In the genomic region with DNA sequence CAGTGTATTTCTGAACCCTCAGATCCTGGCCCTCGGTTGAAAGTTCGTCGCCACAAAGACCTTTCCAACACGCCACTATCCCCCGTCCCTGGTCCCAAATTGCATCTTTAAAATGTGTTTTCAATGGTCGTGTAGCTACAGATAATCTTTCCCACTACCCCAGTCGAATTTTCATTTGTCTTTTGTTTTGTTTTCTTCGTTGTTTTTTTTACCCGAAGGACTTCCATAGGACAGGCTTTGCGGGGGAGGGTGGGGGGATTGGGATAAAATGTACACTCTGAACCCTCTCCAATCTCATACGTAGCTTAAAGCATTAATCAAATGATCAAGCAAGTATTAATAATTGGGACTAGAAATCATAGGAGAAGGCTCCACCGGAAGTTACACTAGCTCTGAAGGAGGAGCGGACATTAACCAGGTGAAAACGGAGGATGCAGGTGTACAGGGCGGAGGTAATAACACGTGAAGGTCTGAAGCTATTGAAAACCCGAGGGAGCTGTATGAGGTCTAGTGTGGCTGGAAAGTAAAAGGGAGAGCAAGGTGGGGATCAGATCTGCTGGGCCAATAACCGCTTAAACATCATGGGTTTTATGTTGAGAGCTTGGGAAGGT, we compare ENCODE assay signal across 8 cellular contexts. TPM values are rescaled to one million over a fixed set of nuclear protein-coding genes. Genes with fewer than 3 reads are reported as not detected.
A peak's percentile ranks its signal among the peaks of the same experiment; 100 is the strongest.
DNase-seq lines count a peak whose midpoint lies in the region; ATAC-seq, FAIRE-seq and TF ChIP-seq lines count a peak whose summit lies in the region.

No MANE protein-coding gene starts in this region.

- in situ Hi-C loops in GM12878 (cut with MboI): loop anchor here (25.0 kb wide), 1 partner anchor 396 kb away; no protein-coding TSS in a partner anchor

- peaks cover 3% of the 10 kb centered on the region; the same call in 1 of the 2 replicates for H3K4me1 ChIP-seq in GM12878 (ENCODE audit: control insufficient read depth, insufficient read depth, low read length)
- peaks cover 27% of the 10 kb centered on the region for H3K4me1 ChIP-seq in lower lobe of right lung

- H3K4me2 ChIP-seq in GM12878 (ENCODE audit: control insufficient read depth, insufficient read depth): peak overlapping the region; percentile 95

- no peak for TF ChIP-seq POLR2A in GM12878 (IDR thresholded peaks at IDR 0.05; ENCODE audit: low read depth, low read length)

- peaks cover 29% of the 10 kb centered on the region for H3K79me2 ChIP-seq in GM12878 (ENCODE audit: control insufficient read depth, insufficient read depth, low read length)

- RAD21 ChIA-PET in GM12878 (lab: Charles Lee; ENCODE audit: unreplicated experiment): interaction anchor here (0.6 to 3.3 kb wide), 10 partner anchors 12 to 271 kb away, joined by 3 to 15 read pairs (median 4); a partner anchor contains a TSS

- peak; percentile 1 for DNase-seq in GM19238 (ENCODE audit: insufficient read length, low spot score)
- peak; percentile 11 for DNase-seq in NCI-H187 treated with DMSO at 0.1 percent for 48 hours (lab: John Stamatoyannopoulos, UW)
- no peak for DNase-seq in GM12878 (ENCODE audit: low read depth, low spot score)
- no peak for DNase-seq in lower lobe of right lung
- no peak for DNase-seq in glutamatergic neuron
- DNase-seq in SK-N-DZ (ENCODE audit: low spot score): no peak
- DNase-seq in progenitor cell of endocrine pancreas (ENCODE audit: low spot score, unreplicated experiment): no peak
- no peak for DNase-seq in activated T-helper 2 cell treated with anti-CD3 and anti-CD28 coated beads, Interferon-gamma antibody, Interleukin-2, Interleukin-4, amounts not matched to agents 10 μg/mL and 5 μg/mL and 100 μg/mL, durations not matched to agents 14 hours and 24 hours and 36 hours (ENCODE audit: low spot score)

- WGBS in GM12878 (ENCODE audit: insufficient coverage, insufficient replicate concordance, low lambda C conversion rate, missing lambda C conversion rate): under 1% methylated on average over 18 of the region's 18 CpGs

- H3K9me3 Mint-ChIP-seq in glutamatergic neuron (ENCODE audit: unreplicated experiment) (no peaks in the 10 kb centered on the region), progenitor cell of endocrine pancreas (ENCODE audit: low read depth) (no peaks in the 10 kb centered on the region)
- no peaks in the 10 kb centered on the region for H3K9me3 Mint-ChIP-seq in activated T-helper 2 cell treated with anti-CD3 and anti-CD28 coated beads, Interferon-gamma antibody, Interleukin-2, Interleukin-4, amounts not matched to agents 10 μg/mL and 5 μg/mL and 100 μg/mL, durations not matched to agents 14 hours and 24 hours and 36 hours

- no peak for TF ChIP-seq CTCF in GM12878 (IDR thresholded peaks at IDR 0.05 in 2 of 3, conservative IDR thresholded peaks at IDR 0.05 in 1 of 3; ENCODE audit: control insufficient read depth in 2 of 3, extremely low read depth in 1 of 3, insufficient read depth in 1 of 3, low read depth in 3 of 3, low read length in 3 of 3)
- no peak for TF ChIP-seq CTCF in lower lobe of right lung (IDR thresholded peaks at IDR 0.05)
- no peak for TF ChIP-seq CTCF in glutamatergic neuron (IDR thresholded peaks at IDR 0.05; ENCODE audit: partially characterized antibody, unreplicated experiment)
- TF ChIP-seq CTCF in progenitor cell of endocrine pancreas (IDR thresholded peaks at IDR 0.05; ENCODE audit: unreplicated experiment): no peak

- no peaks in the 10 kb centered on the region for H3K27me3 ChIP-seq in GM12878 (replicated peaks in 1 of 2; ENCODE audit: control insufficient read depth in 2 of 2, insufficient read depth in 2 of 2, low read length in 1 of 2)
- H3K27me3 ChIP-seq in lower lobe of right lung (ENCODE audit: low read depth): no peaks in the 10 kb centered on the region

- TF ChIP-seq EP300 in GM12878 (IDR thresholded peaks at IDR 0.05; ENCODE audit: borderline replicate concordance in 1 of 2, control insufficient read depth in 1 of 2, low read depth in 2 of 2, low read length in 2 of 2): no peak

- H3K36me3 ChIP-seq in GM12878 (ENCODE audit: control insufficient read depth in 2 of 2, insufficient read depth in 2 of 2, low read length in 1 of 2) (no peaks in the 10 kb centered on the region; a peak in 1 of 4 replicates), lower lobe of right lung (peaks cover 25% of the 10 kb centered on the region)

- CTCF ChIA-PET in GM12878 (lab: Yijun Ruan, JAX): interaction anchor here (0.5 to 1.4 kb wide), 6 partner anchors 9 to 1044 kb away, joined by 3 to 4 read pairs (median 4); no protein-coding TSS in a partner anchor

- H3K36me3 Mint-ChIP-seq in glutamatergic neuron (ENCODE audit: unreplicated experiment) (no peaks in the 10 kb centered on the region), progenitor cell of endocrine pancreas (ENCODE audit: insufficient read depth) (no peaks in the 10 kb centered on the region)
- H3K36me3 Mint-ChIP-seq in activated T-helper 2 cell treated with anti-CD3 and anti-CD28 coated beads, Interferon-gamma antibody, Interleukin-2, Interleukin-4, amounts not matched to agents 10 μg/mL and 5 μg/mL and 100 μg/mL, durations not matched to agents 14 hours and 24 hours and 36 hours (ENCODE audit: low read depth): peaks cover 26% of the 10 kb centered on the region

- no peak overlapping the region for H3K4me3 Mint-ChIP-seq in glutamatergic neuron (ENCODE audit: unreplicated experiment)
- no peak overlapping the region for H3K4me3 Mint-ChIP-seq in progenitor cell of endocrine pancreas (ENCODE audit: low read depth)
- H3K4me3 Mint-ChIP-seq in activated T-helper 2 cell treated with anti-CD3 and anti-CD28 coated beads, Interferon-gamma antibody, Interleukin-2, Interleukin-4, amounts not matched to agents 10 μg/mL and 5 μg/mL and 100 μg/mL, durations not matched to agents 14 hours and 24 hours and 36 hours (ENCODE audit: low read depth): no peak overlapping the region

- ATAC-seq in GM12878 (peak; percentile 21), lower lobe of right lung (peak in 1 of 2 donors; percentile 22)

- no peaks in the 10 kb centered on the region for H4K20me1 ChIP-seq in GM12878 (ENCODE audit: control insufficient read depth, insufficient read depth)

- no peaks in the 10 kb centered on the region for H3K9me3 ChIP-seq in GM12878 (replicated peaks; ENCODE audit: control insufficient read depth, insufficient read depth, low read length)
- no peaks in the 10 kb centered on the region for H3K9me3 ChIP-seq in lower lobe of right lung

- peak overlapping the region; percentile 91 for H3K9ac ChIP-seq in GM12878 (ENCODE audit: control insufficient read depth, insufficient read depth, low read length)

- BruUV-seq in GM12878 (replicated peaks; lab: Mats Ljungman, UMichigan): TSS peak; percentile 50

- H3K4me3 ChIP-seq in GM12878 (peak overlapping the region; percentile 76), lower lobe of right lung (peak overlapping the region; percentile 73)

- H3K27ac ChIP-seq in GM12878 (ENCODE audit: control insufficient read depth, insufficient read depth) (peak overlapping the region; percentile 98), lower lobe of right lung (peak overlapping the region; percentile 97)

- peak overlapping the region; percentile 93 for H2AFZ ChIP-seq in GM12878 (ENCODE audit: control insufficient read depth, low read depth, low read length)

- intact Hi-C loops in GM12878 (cut with micrococcal nuclease; ENCODE audit: unreplicated experiment): loop anchor here (1.0 to 5.0 kb wide), 3 partner anchors 32 to 391 kb away; a partner anchor contains a TSS
- intact Hi-C loops in lower lobe of right lung (cut with DNase I): no loop called here
- intact Hi-C loops in activated T-helper 2 cell treated with anti-CD3 and anti-CD28 coated beads, Interferon-gamma antibody, Interleukin-2, Interleukin-4, amounts not matched to agents 10 μg/mL and 5 μg/mL and 100 μg/mL, durations not matched to agents 14 hours and 24 hours and 36 hours (cut with micrococcal nuclease): loop anchor here (1.0 to 5.0 kb wide), 4 partner anchors 32 to 271 kb away; a partner anchor contains a TSS

- H3K27ac Mint-ChIP-seq in glutamatergic neuron (ENCODE audit: unreplicated experiment): no peak overlapping the region
- H3K27ac Mint-ChIP-seq in progenitor cell of endocrine pancreas: no peak overlapping the region
- no peak overlapping the region for H3K27ac Mint-ChIP-seq in activated T-helper 2 cell treated with anti-CD3 and anti-CD28 coated beads, Interferon-gamma antibody, Interleukin-2, Interleukin-4, amounts not matched to agents 10 μg/mL and 5 μg/mL and 100 μg/mL, durations not matched to agents 14 hours and 24 hours and 36 hours

- H3K4me1 Mint-ChIP-seq in glutamatergic neuron (ENCODE audit: low read depth, unreplicated experiment) (peaks cover 8% of the 10 kb centered on the region), progenitor cell of endocrine pancreas (ENCODE audit: low read depth) (peaks cover 5% of the 10 kb centered on the region)
- peaks cover 14% of the 10 kb centered on the region for H3K4me1 Mint-ChIP-seq in activated T-helper 2 cell treated with anti-CD3 and anti-CD28 coated beads, Interferon-gamma antibody, Interleukin-2, Interleukin-4, amounts not matched to agents 10 μg/mL and 5 μg/mL and 100 μg/mL, durations not matched to agents 14 hours and 24 hours and 36 hours (ENCODE audit: low read depth)

- TF ChIP-seq RAD21 in GM12878 (IDR thresholded peaks at IDR 0.05; ENCODE audit: insufficient read depth, low read depth, low read length): no peak

- FAIRE-seq in GM12878 (lab: Jason Lieb, UNC): no peak

- H3K27me3 Mint-ChIP-seq in glutamatergic neuron (ENCODE audit: unreplicated experiment) (no peaks in the 10 kb centered on the region), progenitor cell of endocrine pancreas (no peaks in the 10 kb centered on the region)
- H3K27me3 Mint-ChIP-seq in activated T-helper 2 cell treated with anti-CD3 and anti-CD28 coated beads, Interferon-gamma antibody, Interleukin-2, Interleukin-4, amounts not matched to agents 10 μg/mL and 5 μg/mL and 100 μg/mL, durations not matched to agents 14 hours and 24 hours and 36 hours (ENCODE audit: low read depth): no peaks in the 10 kb centered on the region

- SMC1A ChIA-PET in GM12878 (lab: Charles Lee; ENCODE audit: uncharacterized antibody, unreplicated experiment): interaction anchor here (0.6 to 4.6 kb wide), 20 partner anchors 8 to 271 kb away, joined by 3 to 29 read pairs (median 3); a partner anchor contains a TSS

- POLR2A ChIA-PET in GM12878 (lab: Charles Lee): interaction anchor here (0.6 to 2.8 kb wide), 9 partner anchors 12 to 1134 kb away, joined by 3 to 22 read pairs (median 4); a partner anchor contains a TSS

RNA-seq across cellular contexts. Expression of a gene that starts 32.8 kb away (rescaled TPM):
- 294 and 332 TPM in 2 replicates for total RNA-seq in GM12878 (2013; cell fraction: nucleolus; rRNA removed)
- 34.9 and 37.4 TPM in 2 replicates for total RNA-seq in GM12878 (2014; rRNA removed)
- 47.1 and 50.0 TPM in 2 replicates for total RNA-seq in GM12878 (2014; rRNA removed; fragmentation: Illumina TruSeq; extraction: Trizol)
- 32.5 and 35.3 TPM in 2 replicates for total RNA-seq in GM12878 (2021)
- 9.8 TPM for polyA plus RNA-seq in GM12878 (2011; ENCODE audit: low read depth)
- polyA plus RNA-seq in GM12878 (2011; rRNA removed): 34.9 and 56.9 TPM in 2 replicates
- polyA plus RNA-seq in GM12878 (2011; cell fraction: cytosol; rRNA removed): 11.7 and 13.9 TPM in 2 replicates
- 39.4 and 44.7 TPM in 2 replicates for polyA plus RNA-seq in GM12878 (2011; cell fraction: nucleus; rRNA removed)
- polyA plus RNA-seq in GM12878 (2012): 17.7 and 17.9 TPM in 2 replicates
- polyA plus RNA-seq in GM12878 (2014; fragmentation: Illumina TruSeq; extraction: Trizol): 29.0 and 31.7 TPM in 2 replicates
- 10 to 100 TPM; 25.3 to 30.9 TPM for polyA plus RNA-seq in GM12878 (2014; fragmentation: Nextera tagmentation; extraction: Ambion mirVana)
- 19.5 and 21.3 TPM in 2 replicates for polyA plus RNA-seq in GM12878 (2014; rRNA removed)
- polyA plus RNA-seq in GM12878 (2016; fragmentation: Nextera tagmentation; extraction: Ambion mirVana): 10 to 100 TPM; 23.5 to 24.4 TPM
- 40.0 and 70.5 TPM in 2 replicates for polyA minus RNA-seq in GM12878 (2011; rRNA and poly(A)+ RNA removed)
- 10.6 and 16.5 TPM in 2 replicates for polyA minus RNA-seq in GM12878 (2011; cell fraction: cytosol; rRNA and poly(A)+ RNA removed)
- 99.5 and 148 TPM in 2 replicates for polyA minus RNA-seq in GM12878 (2011; cell fraction: nucleus; rRNA and poly(A)+ RNA removed)
- 27.9 TPM for total RNA-seq in lower lobe of right lung
- 90.1 TPM for total RNA-seq in glutamatergic neuron (ENCODE audit: unreplicated experiment)
- polyA plus RNA-seq in SK-N-DZ (2014; cell fraction: cytosol; rRNA removed): 56.7 and 60.2 TPM in 2 replicates
- polyA plus RNA-seq in SK-N-DZ (2014; cell fraction: nucleus; rRNA removed): 65.5 and 84.5 TPM in 2 replicates
- total RNA-seq in progenitor cell of endocrine pancreas: 63.9 and 64.2 TPM in 2 replicates
- total RNA-seq in activated T-helper 2 cell treated with anti-CD3 and anti-CD28 coated beads, Interferon-gamma antibody, Interleukin-2, Interleukin-4, amounts not matched to agents 10 μg/mL and 5 μg/mL and 100 μg/mL, durations not matched to agents 14 hours and 24 hours and 36 hours: 39.3 and 43.2 TPM in 2 replicates

Comparison
In these comparisons a context has a peak if more than half of its experiments do, and no peak if none do; other contexts are left out.
1. DNase-seq: peak in GM19238 (single experiment) and NCI-H187 treated with DMSO at 0.1 percent for 48 hours (single experiment); none in GM12878 (single experiment), lower lobe of right lung (single experiment), glutamatergic neuron (single experiment), SK-N-DZ (single experiment), progenitor cell of endocrine pancreas (single experiment) and activated T-helper 2 cell treated with anti-CD3 and anti-CD28 coated beads, Interferon-gamma antibody, Interleukin-2, Interleukin-4, amounts not matched to agents 10 μg/mL and 5 μg/mL and 100 μg/mL, durations not matched to agents 14 hours and 24 hours and 36 hours (single experiment).